In the genomic region with DNA sequence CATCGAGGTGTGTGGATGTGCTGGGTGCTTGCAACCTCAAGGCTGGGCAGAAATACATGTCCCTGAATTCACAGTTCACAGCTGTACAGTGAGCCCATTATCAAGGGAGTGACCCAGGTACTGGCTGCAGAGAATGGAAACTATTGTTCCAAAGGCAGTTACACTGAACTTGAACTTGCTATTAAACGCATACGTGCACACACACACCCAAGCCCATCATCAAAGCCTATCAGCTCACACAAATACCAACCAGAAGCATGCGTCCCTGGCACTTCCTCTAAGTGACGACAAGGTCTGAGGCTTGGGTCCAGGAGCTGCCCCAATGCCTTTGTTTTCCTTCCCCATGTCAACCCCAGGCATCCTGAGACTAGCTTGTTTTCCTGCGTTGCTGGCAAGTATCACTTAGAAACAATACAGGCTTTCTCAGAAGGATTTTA, we compare ENCODE assay signal across 11 cellular contexts.
A peak's percentile ranks its signal among the peaks of the same experiment; 100 is the strongest.
DNase-seq lines count a peak whose midpoint lies in the region; ATAC-seq, FAIRE-seq and TF ChIP-seq lines count a peak whose summit lies in the region.
"Had no signal": no experiment of that assay in that cellular context is flagged by ENCODE, and none has a peak within 500 bp of the region (broad histone marks: within the 10 kb centered on the region; RNA-seq: fewer than 3 reads in every experiment).

No MANE protein-coding gene starts in this region.

- H3K27ac Mint-ChIP-seq in activated naive CD4-positive, alpha-beta T cell treated with anti-CD3 and anti-CD28 coated beads, Interleukin-2, amount 50 U/mL, for 24 hours, result peak overlapping the region; percentile 91
- H3K27ac Mint-ChIP-seq in memory B cell, result peak overlapping the region; percentile 69

- intact Hi-C loops in upper lobe of right lung (cut with DNase I), result no loop called here

- H3K27me3 Mint-ChIP-seq in activated naive CD4-positive, alpha-beta T cell treated with anti-CD3 and anti-CD28 coated beads, Interleukin-2, amount 50 U/mL, for 24 hours, result no peaks in the 10 kb centered on the region
- H3K27me3 Mint-ChIP-seq in memory B cell, result no peaks in the 10 kb centered on the region

- no peak overlapping the region for H3K4me3 ChIP-seq in bronchial epithelial cell (ENCODE audit: low read depth, low read length)
- no peak overlapping the region for H3K4me3 ChIP-seq in upper lobe of right lung

- peaks cover 6% of the 10 kb centered on the region for H3K36me3 Mint-ChIP-seq in activated naive CD4-positive, alpha-beta T cell treated with anti-CD3 and anti-CD28 coated beads, Interleukin-2, amount 50 U/mL, for 24 hours
- peaks cover 30% of the 10 kb centered on the region for H3K36me3 Mint-ChIP-seq in memory B cell

- DNase-seq in activated naive CD4-positive, alpha-beta T cell treated with Interleukin-2 at 50 U/mL for 16 hours, result no peak
- DNase-seq in bronchial epithelial cell (ENCODE audit: low read depth), result no peak
- no peak for DNase-seq in memory B cell (ENCODE audit: low spot score in 2 of 2)
- DNase-seq in upper lobe of right lung, result no peak
- no peak for DNase-seq in effector CD8-positive, alpha-beta T cell (lab: John Stamatoyannopoulos, UW)
- no peak for DNase-seq in NCI-H446 (lab: John Stamatoyannopoulos, UW)
- DNase-seq: cortex of kidney; stimulated activated naive CD8-positive, alpha-beta T cell treated with anti-CD3 and anti-CD28 coated beads, Interleukin-15, Interleukin-2, amounts not matched to agents 100 U/mL and 50 U/mL, for 24 hours had no signal

- TF ChIP-seq CTCF in bronchial epithelial cell (IDR thresholded peaks at IDR 0.05; ENCODE audit: insufficient read depth, low read length, severe bottlenecking), result no peak
- TF ChIP-seq CTCF in upper lobe of right lung (IDR thresholded peaks at IDR 0.05), result no peak

- H3K27me3 ChIP-seq in bronchial epithelial cell (ENCODE audit: control insufficient read depth, insufficient read depth, low read length) (no peaks in the 10 kb centered on the region), upper lobe of right lung (no peaks in the 10 kb centered on the region)

- H3K9me3 Mint-ChIP-seq in activated naive CD4-positive, alpha-beta T cell treated with anti-CD3 and anti-CD28 coated beads, Interleukin-2, amount 50 U/mL, for 24 hours, result no peaks in the 10 kb centered on the region
- H3K9me3 Mint-ChIP-seq in memory B cell, result peaks cover under 1% of the 10 kb centered on the region

- peaks cover 3% of the 10 kb centered on the region for H3K36me3 ChIP-seq in bronchial epithelial cell (ENCODE audit: control insufficient read depth, insufficient read depth, low read length)
- peaks cover 38% of the 10 kb centered on the region for H3K36me3 ChIP-seq in upper lobe of right lung

- ATAC-seq in memory B cell (ENCODE audit: low read depth) (peak; percentile 57), upper lobe of right lung (peak; percentile 50), HG03520 (IDR thresholded peaks at IDR 0.05; ENCODE audit: unreplicated experiment) (no peak)
- ATAC-seq: stimulated activated naive CD8-positive, alpha-beta T cell treated with anti-CD3 and anti-CD28 coated beads, Interleukin-15, Interleukin-2, amounts not matched to agents 100 U/mL and 50 U/mL, for 24 hours had no signal

- H3K4me3 Mint-ChIP-seq in activated naive CD4-positive, alpha-beta T cell treated with anti-CD3 and anti-CD28 coated beads, Interleukin-2, amount 50 U/mL, for 24 hours, result no peak overlapping the region
- H3K4me3 Mint-ChIP-seq in memory B cell, result no peak overlapping the region

- H3K27ac ChIP-seq in upper lobe of right lung, result peak overlapping the region; percentile 7
- H3K27ac ChIP-seq: C4-2B had no signal

- peaks cover 42% of the 10 kb centered on the region for H3K4me1 ChIP-seq in upper lobe of right lung

- H3K9me3 ChIP-seq in upper lobe of right lung, result no peaks in the 10 kb centered on the region

- H3K4me1 Mint-ChIP-seq in activated naive CD4-positive, alpha-beta T cell treated with anti-CD3 and anti-CD28 coated beads, Interleukin-2, amount 50 U/mL, for 24 hours, result peaks cover 49% of the 10 kb centered on the region
- peaks cover 55% of the 10 kb centered on the region for H3K4me1 Mint-ChIP-seq in memory B cell

- FAIRE-seq in bronchial epithelial cell (lab: Jason Lieb, UNC), result peak; percentile 43
